In genomic region chr2:49858657-49859056, GRCh38 we compare ENCODE assay signal across 13 cellular contexts.
DNase-seq lines count a peak whose midpoint lies in the region; ATAC-seq and TF ChIP-seq lines count a peak whose summit lies in the region.
"Had no signal": no experiment of that assay in that cellular context is flagged by ENCODE, and none has a peak within 500 bp of the region (broad histone marks: within the 10 kb centered on the region; RNA-seq: fewer than 3 reads in every experiment).

No MANE protein-coding gene starts in this region.

- ATAC-seq in SK-N-SH treated with all-trans-retinoic acid at 6 μM for 48 hours, result no peak
- ATAC-seq: A549; CD8-positive, alpha-beta T cell had no signal

- DNase-seq in OCI-M1 (lab: John Stamatoyannopoulos, UW), result peak; percentile 12
- peak; percentile 92 for DNase-seq in SK-N-DZ (ENCODE audit: low spot score)
- no peak for DNase-seq in NCI-H1694 treated with DMSO at 0.1 percent for 48 hours (lab: John Stamatoyannopoulos, UW)
- no peak for DNase-seq in occipital lobe (lab: John Stamatoyannopoulos, UW)
- DNase-seq: AML-193; Caco-2; Calu3; CD4-positive, alpha-beta T cell; CD8-positive, alpha-beta T cell; DMS79 treated with DMSO at 0.1 percent for 48 hours; GF-D8 had no signal

TF ChIP-seq in SK-N-SH treated with all-trans-retinoic acid at 6 μM for 48 hours, 23 proteins besides CTCF, POLR2A, EP300 and RAD21:
- 0 out of 2 replicates have a peak, but pooled peaks have one; percentile 6 for TF ChIP-seq ZNF70 (CRISPR knock-in tag; IDR thresholded peaks at IDR 0.05)
- peak; percentile 74 for TF ChIP-seq TSHZ2 (CRISPR knock-in tag; IDR thresholded peaks at IDR 0.05)
- no peak for TF ChIP-seq CSDC2 (CRISPR knock-in tag; IDR thresholded peaks at IDR 0.05)
- TF ChIP-seq TCF4 (CRISPR knock-in tag; IDR thresholded peaks at IDR 0.05; ENCODE audit: borderline replicate concordance), result peak; percentile 71; the same call in 1 of the 2 replicates

Comparison
In these comparisons a context has a peak if more than half of its experiments do, and no peak if none do; other contexts are left out.
1. DNase-seq: peak in OCI-M1 (single experiment) and SK-N-DZ (single experiment); none in NCI-H1694 treated with DMSO at 0.1 percent for 48 hours (single experiment) and occipital lobe (single experiment).